ENCODE assay signal across 8 cellular contexts in the genomic region with DNA sequence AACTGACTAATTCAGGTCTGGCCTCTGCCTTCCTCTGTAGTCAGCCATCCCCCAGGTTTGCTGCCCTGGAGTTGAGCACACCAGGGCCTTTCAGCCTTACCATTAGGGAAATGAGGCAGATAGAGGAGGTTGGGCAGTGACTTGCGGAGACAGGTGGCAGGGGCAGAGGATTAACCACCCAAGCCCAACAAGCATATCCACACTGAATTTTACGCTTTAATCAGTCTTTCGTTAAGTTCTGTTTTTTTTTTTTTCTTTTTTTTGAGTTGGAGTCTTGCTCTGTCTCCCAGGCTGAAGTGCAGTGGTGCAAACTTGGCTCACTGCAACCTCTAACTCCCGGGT.
A peak's percentile ranks its signal among the peaks of the same experiment; 100 is the strongest.
DNase-seq lines count a peak whose midpoint lies in the region; ATAC-seq and TF ChIP-seq lines count a peak whose summit lies in the region.

No MANE protein-coding gene starts in this region.

- no peak for TF ChIP-seq CTCF in activated B cell treated with CpG ODN at 0.5 μM for 24 hours (IDR thresholded peaks at IDR 0.05)
- no peak for TF ChIP-seq CTCF in left lung (IDR thresholded peaks at IDR 0.05)

- no peaks in the 10 kb centered on the region for H3K27me3 Mint-ChIP-seq in activated CD8-positive, alpha-beta memory T cell treated with anti-CD3 and anti-CD28 coated beads, Interleukin-2, amount 10 ng/mL, durations not matched to agents 7 days and 5 days
- no peaks in the 10 kb centered on the region for H3K27me3 Mint-ChIP-seq in activated B cell treated with CpG ODN at 0.5 μM for 24 hours

- H3K4me1 ChIP-seq in left lung: peaks cover 0 to 83% of the 10 kb centered on the region in 2 donors

- H3K9me3 Mint-ChIP-seq in activated CD8-positive, alpha-beta memory T cell treated with anti-CD3 and anti-CD28 coated beads, Interleukin-2, amount 10 ng/mL, durations not matched to agents 7 days and 5 days (ENCODE audit: low read depth): no peaks in the 10 kb centered on the region
- H3K9me3 Mint-ChIP-seq in activated B cell treated with CpG ODN at 0.5 μM for 24 hours: no peaks in the 10 kb centered on the region

- peaks cover 98% of the 10 kb centered on the region for H3K4me1 Mint-ChIP-seq in activated CD8-positive, alpha-beta memory T cell treated with anti-CD3 and anti-CD28 coated beads, Interleukin-2, amount 10 ng/mL, durations not matched to agents 7 days and 5 days
- H3K4me1 Mint-ChIP-seq in activated B cell treated with CpG ODN at 0.5 μM for 24 hours: peaks cover 98% of the 10 kb centered on the region

- POLR2A ChIA-PET in activated B cell treated with CpG ODN at 0.5 μM for 24 hours (lab: Charles Lee): interaction anchor here (0.6 to 7.2 kb wide), 13 partner anchors 8 to 338 kb away, joined by 3 to 54 read pairs (median 3); partner anchors contain the start of gene TNFAIP8

- ATAC-seq in activated CD8-positive, alpha-beta memory T cell treated with anti-CD3 and anti-CD28 coated beads, Interleukin-2, amount 10 ng/mL, durations not matched to agents 7 days and 5 days: peak; percentile 21
- ATAC-seq in HG03103 (IDR thresholded peaks at IDR 0.05; ENCODE audit: low read depth, unreplicated experiment): peak; percentile 55
- peak; percentile 83 for ATAC-seq in activated B cell treated with CpG ODN at 0.5 μM for 24 hours (ENCODE audit: low read depth)
- ATAC-seq in left lung: no peak

- CTCF ChIA-PET in activated CD8-positive, alpha-beta memory T cell treated with anti-CD3 and anti-CD28 coated beads, Interleukin-2, amount 10 ng/mL, durations not matched to agents 7 days and 5 days (lab: Charles Lee): interaction anchor here (1.1 to 3.8 kb wide), 3 partner anchors 8 to 40 kb away, joined by 3 to 20 read pairs (median 4); no protein-coding TSS in a partner anchor
- CTCF ChIA-PET in activated B cell treated with CpG ODN at 0.5 μM for 24 hours (lab: Charles Lee): interaction anchor here (1.0 to 1.7 kb wide), 4 partner anchors 39 to 287 kb away, joined by 4 read pairs; partner anchors contain the start of gene DTWD2

- H3K9me3 ChIP-seq in left lung: no peaks in the 10 kb centered on the region

- no peak overlapping the region for H3K4me3 Mint-ChIP-seq in activated CD8-positive, alpha-beta memory T cell treated with anti-CD3 and anti-CD28 coated beads, Interleukin-2, amount 10 ng/mL, durations not matched to agents 7 days and 5 days
- H3K4me3 Mint-ChIP-seq in activated B cell treated with CpG ODN at 0.5 μM for 24 hours: peak overlapping the region; percentile 78

- DNase-seq in activated CD8-positive, alpha-beta memory T cell treated with anti-CD3 and anti-CD28 coated beads, Interleukin-2, amount 10 ng/mL, durations not matched to agents 7 days and 5 days: no peak
- no peak for DNase-seq in activated CD8-positive, alpha-beta memory T cell treated with anti-CD3 and anti-CD28 coated beads for 24 hours
- DNase-seq in activated B cell treated with CpG ODN at 0.5 μM for 24 hours (peak; percentile 42), DMS153 treated with DMSO at 0.1 percent for 48 hours (lab: John Stamatoyannopoulos, UW; ENCODE audit: unreplicated experiment) (no peak), caudate nucleus (lab: John Stamatoyannopoulos, UW) (no peak), left lung (no peak)
- DNase-seq in stimulated activated CD4-positive, alpha-beta T cell treated with anti-CD3 and anti-CD28 coated beads, Interleukin-2, amount 100 ng/mL, for 24 hours: peak; percentile 50 to 63

- H3K27ac ChIP-seq in caudate nucleus (ENCODE audit: low read depth, low read length) (no peak overlapping the region), left lung (peak overlapping the region in 1 of 2 donors; percentile 97)

- H3K27ac Mint-ChIP-seq in activated CD8-positive, alpha-beta memory T cell treated with anti-CD3 and anti-CD28 coated beads, Interleukin-2, amount 10 ng/mL, durations not matched to agents 7 days and 5 days: peak overlapping the region; percentile 87
- H3K27ac Mint-ChIP-seq in activated B cell treated with CpG ODN at 0.5 μM for 24 hours: peak overlapping the region; percentile 89

- no peaks in the 10 kb centered on the region for H3K36me3 ChIP-seq in left lung

- H3K36me3 Mint-ChIP-seq in activated CD8-positive, alpha-beta memory T cell treated with anti-CD3 and anti-CD28 coated beads, Interleukin-2, amount 10 ng/mL, durations not matched to agents 7 days and 5 days: peaks cover 24% of the 10 kb centered on the region
- peaks cover 12% of the 10 kb centered on the region for H3K36me3 Mint-ChIP-seq in activated B cell treated with CpG ODN at 0.5 μM for 24 hours (ENCODE audit: low read depth)

- H3K27me3 ChIP-seq in left lung: no peaks in the 10 kb centered on the region

- no peak overlapping the region for H3K4me3 ChIP-seq in left lung

- intact Hi-C loops in activated B cell treated with CpG ODN at 0.5 μM for 24 hours (cut with micrococcal nuclease): loop anchor here (1.0 to 2.0 kb wide), 7 partner anchors 14 to 253 kb away; partner anchors contain the start of gene TNFAIP8
- intact Hi-C loops in left lung (cut with DNase I): no loop called here

Comparison
In these comparisons a context has a peak if more than half of its experiments do, and no peak if none do; other contexts are left out.
1. DNase-seq: peak in activated B cell treated with CpG ODN at 0.5 μM for 24 hours (single experiment) and stimulated activated CD4-positive, alpha-beta T cell treated with anti-CD3 and anti-CD28 coated beads, Interleukin-2, amount 100 ng/mL, for 24 hours (2 of 2); none in activated CD8-positive, alpha-beta memory T cell treated with anti-CD3 and anti-CD28 coated beads, Interleukin-2, amount 10 ng/mL, durations not matched to agents 7 days and 5 days (single experiment), activated CD8-positive, alpha-beta memory T cell treated with anti-CD3 and anti-CD28 coated beads for 24 hours (single experiment), DMS153 treated with DMSO at 0.1 percent for 48 hours (single experiment), caudate nucleus (0 of 61) and left lung (0 of 2).